ENCODE assay signal across 12 cellular contexts in the genomic region with DNA sequence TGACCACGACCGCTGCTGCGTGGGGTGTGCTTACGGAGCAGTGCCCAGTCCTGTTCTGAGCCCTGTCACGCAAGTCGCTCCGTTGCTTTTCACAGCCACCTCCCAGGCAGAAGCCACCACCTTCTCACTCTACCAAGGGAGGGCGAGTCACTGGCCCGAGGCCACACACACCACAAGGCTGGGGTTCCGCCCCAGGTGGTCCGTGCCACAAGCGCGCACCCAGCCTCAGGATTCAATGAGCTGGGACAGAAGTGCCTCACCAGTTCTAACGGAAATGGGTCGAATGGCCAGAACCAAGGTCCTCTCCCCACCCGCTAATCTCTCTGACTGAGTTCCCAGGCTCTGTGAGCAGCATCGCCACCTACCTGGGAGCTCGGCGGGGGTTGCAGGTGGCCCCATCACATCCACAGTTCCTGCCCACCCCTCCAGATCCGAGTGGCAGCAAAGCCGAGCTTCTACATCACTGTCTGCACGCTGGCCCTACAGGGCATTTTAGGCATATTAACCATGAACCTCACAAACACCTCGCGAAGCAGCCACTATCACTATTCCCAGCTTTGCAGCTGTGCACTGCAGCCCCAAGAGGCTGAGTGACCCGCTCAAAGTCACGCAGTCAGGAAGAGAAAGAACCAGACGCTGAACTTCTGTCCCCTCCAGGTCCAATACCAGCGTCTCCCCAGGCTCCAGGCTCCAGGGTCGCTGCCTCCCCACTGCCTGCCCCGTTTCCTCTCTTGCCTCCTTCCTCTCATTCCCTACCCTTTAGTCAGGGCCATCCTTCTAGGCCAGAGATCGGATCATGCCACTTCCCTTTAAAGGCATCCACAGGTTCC.
A peak's percentile ranks its signal among the peaks of the same experiment; 100 is the strongest.
DNase-seq lines count a peak whose midpoint lies in the region; ATAC-seq lines count a peak whose summit lies in the region.
"Had no signal": no experiment of that assay in that cellular context is flagged by ENCODE, and none has a peak within 500 bp of the region (broad histone marks: within the 10 kb centered on the region; RNA-seq: fewer than 3 reads in every experiment).

No MANE protein-coding gene starts in this region.

- intact Hi-C loops in posterior vena cava (cut with DNase I) = loop anchor here in 1 of 2 donors (5.0 kb wide), 1 partner anchor 518 kb away; no protein-coding TSS in a partner anchor
- intact Hi-C loops in activated T-helper 2 cell treated with anti-CD3 and anti-CD28 coated beads, Interferon-gamma antibody, Interleukin-2, Interleukin-4, amounts not matched to agents 10 μg/mL and 5 μg/mL and 100 μg/mL, durations not matched to agents 14 hours and 24 hours and 36 hours (cut with micrococcal nuclease) = no loop called here

- H3K4me3 Mint-ChIP-seq in activated T-helper 2 cell treated with anti-CD3 and anti-CD28 coated beads, Interferon-gamma antibody, Interleukin-2, Interleukin-4, amounts not matched to agents 10 μg/mL and 5 μg/mL and 100 μg/mL, durations not matched to agents 14 hours and 24 hours and 36 hours (ENCODE audit: low read depth) = no peak overlapping the region
- H3K4me3 Mint-ChIP-seq: immature natural killer cell had no signal

- H3K4me1 Mint-ChIP-seq in activated T-helper 2 cell treated with anti-CD3 and anti-CD28 coated beads, Interferon-gamma antibody, Interleukin-2, Interleukin-4, amounts not matched to agents 10 μg/mL and 5 μg/mL and 100 μg/mL, durations not matched to agents 14 hours and 24 hours and 36 hours (ENCODE audit: low read depth) = no peaks in the 10 kb centered on the region
- H3K4me1 Mint-ChIP-seq: immature natural killer cell had no signal

- ATAC-seq in GM21723 (IDR thresholded peaks at IDR 0.05; ENCODE audit: unreplicated experiment) (peak; percentile 74), HG03571 (IDR thresholded peaks at IDR 0.05; ENCODE audit: unreplicated experiment) (peak; percentile 61)
- ATAC-seq: K562 had no signal

- DNase-seq in NCI-H2196 treated with DMSO at 0.1 percent for 48 hours (lab: John Stamatoyannopoulos, UW; ENCODE audit: unreplicated experiment) (peak; percentile 16), NCI-H2196 (lab: John Stamatoyannopoulos, UW; ENCODE audit: unreplicated experiment) (no peak), posterior vena cava (ENCODE audit: low spot score) (peak; percentile 68), RKO (ENCODE audit: low spot score) (no peak), cortex of kidney (lab: John Stamatoyannopoulos, UW) (no peak)
- no peak for DNase-seq in activated T-helper 2 cell treated with anti-CD3 and anti-CD28 coated beads, Interferon-gamma antibody, Interleukin-2, Interleukin-4, amounts not matched to agents 10 μg/mL and 5 μg/mL and 100 μg/mL, durations not matched to agents 14 hours and 24 hours and 36 hours (ENCODE audit: low spot score)
- DNase-seq: immature natural killer cell, occipital lobe, transverse colon had no signal

- H3K9me3 Mint-ChIP-seq in activated T-helper 2 cell treated with anti-CD3 and anti-CD28 coated beads, Interferon-gamma antibody, Interleukin-2, Interleukin-4, amounts not matched to agents 10 μg/mL and 5 μg/mL and 100 μg/mL, durations not matched to agents 14 hours and 24 hours and 36 hours = no peaks in the 10 kb centered on the region
- H3K9me3 Mint-ChIP-seq: immature natural killer cell had no signal

- H3K27me3 Mint-ChIP-seq in activated T-helper 2 cell treated with anti-CD3 and anti-CD28 coated beads, Interferon-gamma antibody, Interleukin-2, Interleukin-4, amounts not matched to agents 10 μg/mL and 5 μg/mL and 100 μg/mL, durations not matched to agents 14 hours and 24 hours and 36 hours (ENCODE audit: low read depth) = no peaks in the 10 kb centered on the region

- no peaks in the 10 kb centered on the region for H3K36me3 Mint-ChIP-seq in activated T-helper 2 cell treated with anti-CD3 and anti-CD28 coated beads, Interferon-gamma antibody, Interleukin-2, Interleukin-4, amounts not matched to agents 10 μg/mL and 5 μg/mL and 100 μg/mL, durations not matched to agents 14 hours and 24 hours and 36 hours (ENCODE audit: low read depth)

- no peak overlapping the region for H3K27ac Mint-ChIP-seq in activated T-helper 2 cell treated with anti-CD3 and anti-CD28 coated beads, Interferon-gamma antibody, Interleukin-2, Interleukin-4, amounts not matched to agents 10 μg/mL and 5 μg/mL and 100 μg/mL, durations not matched to agents 14 hours and 24 hours and 36 hours
- H3K27ac Mint-ChIP-seq: immature natural killer cell had no signal

Comparison
In these comparisons a context has a peak if more than half of its experiments do, and no peak if none do; other contexts are left out.
1. DNase-seq: peak in NCI-H2196 treated with DMSO at 0.1 percent for 48 hours (single experiment) and posterior vena cava (single experiment); none in NCI-H2196 (single experiment), activated T-helper 2 cell treated with anti-CD3 and anti-CD28 coated beads, Interferon-gamma antibody, Interleukin-2, Interleukin-4, amounts not matched to agents 10 μg/mL and 5 μg/mL and 100 μg/mL, durations not matched to agents 14 hours and 24 hours and 36 hours (single experiment), RKO (single experiment) and cortex of kidney (single experiment).